Comparison of ENCODE assay signal across 27 cellular contexts in genomic region chr3:74844428-74844827, GRCh38.
"Had no signal": no experiment of that assay in that cellular context is flagged by ENCODE, and none has a peak within 500 bp of the region (broad histone marks: within the 10 kb centered on the region; RNA-seq: fewer than 3 reads in every experiment).

No MANE protein-coding gene starts in this region.

- H3K4me1 Mint-ChIP-seq: activated naive CD4-positive, alpha-beta T cell treated with anti-CD3 and anti-CD28 coated beads, Interleukin-2, amount 10 ng/mL, durations not matched to agents 7 days and 5 days; activated naive CD8-positive, alpha-beta T cell treated with anti-CD3 and anti-CD28 coated beads, Interleukin-2, amount 50 U/mL, for 24 hours; memory B cell; naive B cell; stimulated activated effector memory CD8-positive, alpha-beta T cell treated with anti-CD3 and anti-CD28 coated beads, Interleukin-12 subunit alpha, Interleukin-12 subunit beta, amount 100 ng/mL, for 72 hours had no signal

- H3K9me3 ChIP-seq: mucosa of descending colon, prostate gland, stomach, upper lobe of left lung had no signal

- H3K9me3 Mint-ChIP-seq: activated naive CD8-positive, alpha-beta T cell treated with anti-CD3 and anti-CD28 coated beads, Interleukin-2, amount 50 U/mL, for 24 hours; neural progenitor cell had no signal

- H3K4me1 ChIP-seq: neural progenitor cell, prostate gland, stomach, upper lobe of left lung had no signal

- H2AFZ ChIP-seq: neural progenitor cell had no signal

- H3K27ac ChIP-seq: brain microvascular endothelial cell, coronary artery, neural progenitor cell, prostate gland, skin epidermis, stomach, upper lobe of left lung had no signal

- H3K9ac ChIP-seq: neural progenitor cell had no signal

- H3K27me3 ChIP-seq: brain microvascular endothelial cell, neural progenitor cell, stomach, upper lobe of left lung had no signal

- H3K27me3 Mint-ChIP-seq: activated naive CD4-positive, alpha-beta T cell treated with anti-CD3 and anti-CD28 coated beads, Interleukin-2, amount 10 ng/mL, durations not matched to agents 7 days and 5 days; activated naive CD8-positive, alpha-beta T cell treated with anti-CD3 and anti-CD28 coated beads, Interleukin-2, amount 50 U/mL, for 24 hours; memory B cell; naive B cell had no signal

- ATAC-seq: activated naive CD8-positive, alpha-beta T cell treated with anti-CD3 and anti-CD28 coated beads, Interleukin-2, amount 50 U/mL, for 24 hours; esophagus mucosa; left ventricle myocardium superior; mucosa of descending colon; right cardiac atrium; stimulated activated effector memory CD8-positive, alpha-beta T cell treated with anti-CD3 and anti-CD28 coated beads, Interleukin-12 subunit alpha, Interleukin-12 subunit beta, amount 100 ng/mL, for 72 hours had no signal

- H3K4me2 ChIP-seq: neural progenitor cell had no signal

- H3K4me3 Mint-ChIP-seq: activated naive CD4-positive, alpha-beta T cell treated with anti-CD3 and anti-CD28 coated beads, Interleukin-2, amount 10 ng/mL, durations not matched to agents 7 days and 5 days; activated naive CD8-positive, alpha-beta T cell treated with anti-CD3 and anti-CD28 coated beads, Interleukin-2, amount 50 U/mL, for 24 hours; memory B cell; naive B cell; neural progenitor cell; stimulated activated effector memory CD8-positive, alpha-beta T cell treated with anti-CD3 and anti-CD28 coated beads, Interleukin-12 subunit alpha, Interleukin-12 subunit beta, amount 100 ng/mL, for 72 hours; T-helper 1 cell treated with Interleukin-12 subunit alpha and Interleukin-12 subunit beta and Interleukin-4 antibody, amounts not matched to agents 30 μg/mL and 1 μg/mL, for 36 hours had no signal

- H3K36me3 Mint-ChIP-seq: activated naive CD4-positive, alpha-beta T cell treated with anti-CD3 and anti-CD28 coated beads, Interleukin-2, amount 10 ng/mL, durations not matched to agents 7 days and 5 days; memory B cell; naive B cell; neural progenitor cell; stimulated activated effector memory CD8-positive, alpha-beta T cell treated with anti-CD3 and anti-CD28 coated beads, Interleukin-12 subunit alpha, Interleukin-12 subunit beta, amount 100 ng/mL, for 72 hours had no signal

- H3K36me3 ChIP-seq: brain microvascular endothelial cell, neural progenitor cell, prostate gland, stomach, upper lobe of left lung had no signal

- H3K27ac Mint-ChIP-seq: activated naive CD4-positive, alpha-beta T cell treated with anti-CD3 and anti-CD28 coated beads, Interleukin-2, amount 10 ng/mL, durations not matched to agents 7 days and 5 days; activated naive CD8-positive, alpha-beta T cell treated with anti-CD3 and anti-CD28 coated beads, Interleukin-2, amount 50 U/mL, for 24 hours; memory B cell; stimulated activated effector memory CD8-positive, alpha-beta T cell treated with anti-CD3 and anti-CD28 coated beads, Interleukin-12 subunit alpha, Interleukin-12 subunit beta, amount 100 ng/mL, for 72 hours; T-helper 1 cell treated with Interleukin-12 subunit alpha and Interleukin-12 subunit beta and Interleukin-4 antibody, amounts not matched to agents 30 μg/mL and 1 μg/mL, for 36 hours had no signal

- DNase-seq: activated CD4-positive, alpha-beta T cell treated with anti-CD3 and anti-CD28 coated beads, Interleukin-2, amount 50 U/mL, for 1 hour; activated CD4-positive, CD25-positive, alpha-beta regulatory T cell treated with anti-CD3 and anti-CD28 coated beads, Interleukin-2, amount 50 U/mL, for 72 hours; activated CD8-positive, alpha-beta memory T cell treated with anti-CD3 and anti-CD28 coated beads for 24 hours; activated CD8-positive, alpha-beta memory T cell treated with anti-CD3 and anti-CD28 coated beads, Interleukin-2, amount 50 U/mL, for 48 hours; activated effector memory CD4-positive, alpha-beta T cell treated with Interleukin-2 at 50 U/mL for 16 hours; activated naive CD4-positive, alpha-beta T cell treated with anti-CD3 and anti-CD28 coated beads, Interleukin-2, amount 10 ng/mL, durations not matched to agents 7 days and 5 days; activated naive CD8-positive, alpha-beta T cell treated with anti-CD3 and anti-CD28 coated beads, Interleukin-2, amount 50 U/mL, for 24 hours; activated T-cell treated with anti-CD3 and anti-CD28 coated beads, Interleukin-2, amount 50 U/mL, for 48 hours; anterior cingulate cortex; brain microvascular endothelial cell; kidney glomerular epithelial cell; left ventricle myocardium superior; mucosa of descending colon; naive B cell; right cardiac atrium; stimulated activated CD4-positive, alpha-beta T cell treated with anti-CD3 and anti-CD28 coated beads, Interleukin-15, amount 100 ng/mL, for 24 hours; stimulated activated CD4-positive, alpha-beta T cell treated with anti-CD3 and anti-CD28 coated beads, Interleukin-4, amount 100 ng/mL, for 24 hours; stomach; upper lobe of left lung had no signal

- H3K4me3 ChIP-seq: coronary artery, mucosa of descending colon, neural progenitor cell, prostate gland, skin epidermis, stomach, upper lobe of left lung had no signal
